ENCODE assay signal across 4 cellular contexts in the genomic region with DNA sequence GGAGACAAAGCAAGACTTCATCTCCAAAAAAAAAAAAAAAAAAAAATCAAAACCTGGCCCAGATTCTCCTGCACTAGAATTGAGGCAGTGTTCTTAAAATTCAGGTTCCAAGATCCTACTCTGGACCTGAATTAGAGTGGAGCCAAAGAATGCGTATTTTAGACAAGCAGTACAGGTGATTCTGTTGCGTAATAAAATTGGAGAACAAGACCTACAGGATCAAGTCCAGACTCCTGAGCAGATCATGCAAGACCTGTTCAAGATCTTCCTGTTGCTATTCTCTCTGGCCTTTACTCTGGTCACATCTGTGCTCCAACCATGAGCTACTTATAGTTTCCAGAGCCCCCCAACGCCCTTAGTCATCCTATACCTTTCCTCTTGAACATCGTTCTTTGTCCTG.
A peak's percentile ranks its signal among the peaks of the same experiment; 100 is the strongest.
TF ChIP-seq lines count a peak whose summit lies in the region.

No MANE protein-coding gene starts in this region.

TF ChIP-seq in GM23338, 12 proteins besides CTCF, POLR2A, EP300 and RAD21:
- TF ChIP-seq CREB1 (CRISPR knock-in tag; IDR thresholded peaks at IDR 0.05; ENCODE audit: low read depth) = no peak
- TF ChIP-seq ZNF114 (CRISPR knock-in tag; IDR thresholded peaks at IDR 0.05) = no peak
- TF ChIP-seq, protein P1, sequence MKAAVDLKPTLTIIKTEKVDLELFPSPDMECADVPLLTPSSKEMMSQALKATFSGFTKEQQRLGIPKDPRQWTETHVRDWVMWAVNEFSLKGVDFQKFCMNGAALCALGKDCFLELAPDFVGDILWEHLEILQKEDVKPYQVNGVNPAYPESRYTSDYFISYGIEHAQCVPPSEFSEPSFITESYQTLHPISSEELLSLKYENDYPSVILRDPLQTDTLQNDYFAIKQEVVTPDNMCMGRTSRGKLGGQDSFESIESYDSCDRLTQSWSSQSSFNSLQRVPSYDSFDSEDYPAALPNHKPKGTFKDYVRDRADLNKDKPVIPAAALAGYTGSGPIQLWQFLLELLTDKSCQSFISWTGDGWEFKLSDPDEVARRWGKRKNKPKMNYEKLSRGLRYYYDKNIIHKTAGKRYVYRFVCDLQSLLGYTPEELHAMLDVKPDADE (IDR thresholded peaks at IDR 0.05) = no peak
- no peak for TF ChIP-seq ZNF331 (CRISPR knock-in tag; IDR thresholded peaks at IDR 0.05; ENCODE audit: low read depth)
- no peak for TF ChIP-seq POLR2AphosphoS5 (IDR thresholded peaks at IDR 0.05; ENCODE audit: low read depth)
- TF ChIP-seq EZH2 (IDR thresholded peaks at IDR 0.05; ENCODE audit: low read depth, unreplicated experiment) = no peak

TF ChIP-seq in IMR-90, 13 proteins besides CTCF, POLR2A, EP300 and RAD21:
- TF ChIP-seq, protein P2, sequence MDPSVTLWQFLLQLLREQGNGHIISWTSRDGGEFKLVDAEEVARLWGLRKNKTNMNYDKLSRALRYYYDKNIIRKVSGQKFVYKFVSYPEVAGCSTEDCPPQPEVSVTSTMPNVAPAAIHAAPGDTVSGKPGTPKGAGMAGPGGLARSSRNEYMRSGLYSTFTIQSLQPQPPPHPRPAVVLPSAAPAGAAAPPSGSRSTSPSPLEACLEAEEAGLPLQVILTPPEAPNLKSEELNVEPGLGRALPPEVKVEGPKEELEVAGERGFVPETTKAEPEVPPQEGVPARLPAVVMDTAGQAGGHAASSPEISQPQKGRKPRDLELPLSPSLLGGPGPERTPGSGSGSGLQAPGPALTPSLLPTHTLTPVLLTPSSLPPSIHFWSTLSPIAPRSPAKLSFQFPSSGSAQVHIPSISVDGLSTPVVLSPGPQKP (IDR thresholded peaks at IDR 0.05; ENCODE audit: borderline replicate concordance, low read depth, low read length) = no peak
- TF ChIP-seq MAZ (IDR thresholded peaks at IDR 0.05; ENCODE audit: borderline replicate concordance, low read depth, low read length) (no peak), CEBPB (IDR thresholded peaks at IDR 0.05; ENCODE audit: low read depth, low read length) (peak; percentile 81)

TF ChIP-seq in H1, 55 proteins besides CTCF, POLR2A, EP300 and RAD21:
- no peak for TF ChIP-seq KDM4A (IDR thresholded peaks at IDR 0.05; ENCODE audit: low read depth, low read length, severe bottlenecking)
- peak; percentile 65; the same call in 1 of the 2 replicates for TF ChIP-seq CEBPB (IDR thresholded peaks at IDR 0.05; ENCODE audit: low read depth, low read length)
TF ChIP-seq in H1: peak in this region for 1.

TF ChIP-seq in HepG2, 621 proteins besides CTCF, POLR2A, EP300 and RAD21:
- TF ChIP-seq GZF1 (CRISPR knock-in tag; IDR thresholded peaks at IDR 0.05) (no peak), CEBPG (CRISPR knock-in tag; IDR thresholded peaks at IDR 0.05) (0 out of 2 replicates have a peak, but pooled peaks have one; percentile 27), ARNT (IDR thresholded peaks at IDR 0.05) (no peak), CEBPB (IDR thresholded peaks at IDR 0.05; ENCODE audit: borderline replicate concordance, low read depth, low read length) (peak; percentile 75)
- TF ChIP-seq, protein P3, sequence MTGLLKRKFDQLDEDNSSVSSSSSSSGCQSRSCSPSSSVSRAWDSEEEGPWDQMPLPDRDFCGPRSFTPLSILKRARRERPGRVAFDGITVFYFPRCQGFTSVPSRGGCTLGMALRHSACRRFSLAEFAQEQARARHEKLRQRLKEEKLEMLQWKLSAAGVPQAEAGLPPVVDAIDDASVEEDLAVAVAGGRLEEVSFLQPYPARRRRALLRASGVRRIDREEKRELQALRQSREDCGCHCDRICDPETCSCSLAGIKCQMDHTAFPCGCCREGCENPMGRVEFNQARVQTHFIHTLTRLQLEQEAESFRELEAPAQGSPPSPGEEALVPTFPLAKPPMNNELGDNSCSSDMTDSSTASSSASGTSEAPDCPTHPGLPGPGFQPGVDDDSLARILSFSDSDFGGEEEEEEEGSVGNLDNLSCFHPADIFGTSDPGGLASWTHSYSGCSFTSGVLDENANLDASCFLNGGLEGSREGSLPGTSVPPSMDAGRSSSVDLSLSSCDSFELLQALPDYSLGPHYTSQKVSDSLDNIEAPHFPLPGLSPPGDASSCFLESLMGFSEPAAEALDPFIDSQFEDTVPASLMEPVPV (CRISPR knock-in tag; IDR thresholded peaks at IDR 0.05) = no peak
- TF ChIP-seq, protein P4, sequence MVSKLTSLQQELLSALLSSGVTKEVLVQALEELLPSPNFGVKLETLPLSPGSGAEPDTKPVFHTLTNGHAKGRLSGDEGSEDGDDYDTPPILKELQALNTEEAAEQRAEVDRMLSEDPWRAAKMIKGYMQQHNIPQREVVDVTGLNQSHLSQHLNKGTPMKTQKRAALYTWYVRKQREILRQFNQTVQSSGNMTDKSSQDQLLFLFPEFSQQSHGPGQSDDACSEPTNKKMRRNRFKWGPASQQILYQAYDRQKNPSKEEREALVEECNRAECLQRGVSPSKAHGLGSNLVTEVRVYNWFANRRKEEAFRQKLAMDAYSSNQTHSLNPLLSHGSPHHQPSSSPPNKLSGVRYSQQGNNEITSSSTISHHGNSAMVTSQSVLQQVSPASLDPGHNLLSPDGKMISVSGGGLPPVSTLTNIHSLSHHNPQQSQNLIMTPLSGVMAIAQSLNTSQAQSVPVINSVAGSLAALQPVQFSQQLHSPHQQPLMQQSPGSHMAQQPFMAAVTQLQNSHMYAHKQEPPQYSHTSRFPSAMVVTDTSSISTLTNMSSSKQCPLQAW (CRISPR knock-in tag; IDR thresholded peaks at IDR 0.05) = no peak
